In genomic region chr19:49443366-49444099, GRCh38 we compare ENCODE assay signal across 8 cellular contexts. TPM values are rescaled to one million over a fixed set of nuclear protein-coding genes. Genes with fewer than 3 reads are reported as not detected.
A peak's percentile ranks its signal among the peaks of the same experiment; 100 is the strongest.
DNase-seq lines count a peak whose midpoint lies in the region; ATAC-seq and TF ChIP-seq lines count a peak whose summit lies in the region.

No MANE protein-coding gene starts in this region.

- H2AFZ ChIP-seq in fibroblast of lung (ENCODE audit: low read length) = peak overlapping the region; percentile 83

- H3K36me3 Mint-ChIP-seq in activated T-helper 1 cell treated with anti-CD3 and anti-CD28 coated beads, Interleukin-12 subunit alpha, Interleukin-12 subunit beta, Interleukin-2, Interleukin-4 antibody, amounts not matched to agents 30 ng/mL and 10 ng/mL and 1 ng/mL, durations not matched to agents 14 hours and 24 hours and 36 hours (ENCODE audit: low read depth) = peaks cover 13% of the 10 kb centered on the region
- peaks cover 0 to 19% (median 5%) of the 10 kb centered on the region in 3 donors for H3K36me3 Mint-ChIP-seq in naive thymus-derived CD8-positive, alpha-beta T cell
- H3K36me3 Mint-ChIP-seq in stimulated activated memory B cell treated with anti-CD40 and anti-IgM and Interleukin-4, amounts not matched to agents 10 μg/mL and 1 μg/mL and 100 μg/mL, for 72 hours = peaks cover 21% of the 10 kb centered on the region

- POLR2A ChIA-PET in naive thymus-derived CD8-positive, alpha-beta T cell (lab: Charles Lee) = interaction anchor here (0.6 to 2.3 kb wide), 13 partner anchors 8 to 124 kb away, joined by 3 to 13 read pairs (median 4); partner anchors contain the start of genes ALDH16A1 and PIH1D1

- H3K9me3 ChIP-seq in fibroblast of lung (ENCODE audit: control insufficient read depth, insufficient read depth, low read depth, low read length) = no peaks in the 10 kb centered on the region

- peak overlapping the region; percentile 82 for H3K4me3 Mint-ChIP-seq in activated T-helper 1 cell treated with anti-CD3 and anti-CD28 coated beads, Interleukin-12 subunit alpha, Interleukin-12 subunit beta, Interleukin-2, Interleukin-4 antibody, amounts not matched to agents 30 ng/mL and 10 ng/mL and 1 ng/mL, durations not matched to agents 14 hours and 24 hours and 36 hours
- peak overlapping the region; percentile 77 to 90 (median 84) for H3K4me3 Mint-ChIP-seq in naive thymus-derived CD8-positive, alpha-beta T cell
- H3K4me3 Mint-ChIP-seq in stimulated activated memory B cell treated with anti-CD40 and anti-IgM and Interleukin-4, amounts not matched to agents 10 μg/mL and 1 μg/mL and 100 μg/mL, for 72 hours = peak overlapping the region; percentile 70

- peak; percentile 90 to 92 for ATAC-seq in naive thymus-derived CD8-positive, alpha-beta T cell
- peak; percentile 95 for ATAC-seq in stimulated activated memory B cell treated with anti-CD40 and anti-IgM and Interleukin-4, amounts not matched to agents 10 μg/mL and 1 μg/mL and 100 μg/mL, for 72 hours

- H3K27me3 Mint-ChIP-seq in activated T-helper 1 cell treated with anti-CD3 and anti-CD28 coated beads, Interleukin-12 subunit alpha, Interleukin-12 subunit beta, Interleukin-2, Interleukin-4 antibody, amounts not matched to agents 30 ng/mL and 10 ng/mL and 1 ng/mL, durations not matched to agents 14 hours and 24 hours and 36 hours (ENCODE audit: insufficient read depth) = peaks cover 37% of the 10 kb centered on the region
- H3K27me3 Mint-ChIP-seq in naive thymus-derived CD8-positive, alpha-beta T cell = peaks cover 30 to 44% (median 37%) of the 10 kb centered on the region in 5 donors
- peaks cover 46% of the 10 kb centered on the region for H3K27me3 Mint-ChIP-seq in stimulated activated memory B cell treated with anti-CD40 and anti-IgM and Interleukin-4, amounts not matched to agents 10 μg/mL and 1 μg/mL and 100 μg/mL, for 72 hours

- intact Hi-C loops in activated T-helper 1 cell treated with anti-CD3 and anti-CD28 coated beads, Interleukin-12 subunit alpha, Interleukin-12 subunit beta, Interleukin-2, Interleukin-4 antibody, amounts not matched to agents 30 ng/mL and 10 ng/mL and 1 ng/mL, durations not matched to agents 14 hours and 24 hours and 36 hours (cut with micrococcal nuclease) = loop anchor here (1.0 to 10.0 kb wide), 12 partner anchors 8 to 975 kb away; partner anchors contain the start of genes AP2A1, CYTH2, DKKL1 and PIH1D1

- H3K9me3 Mint-ChIP-seq in activated T-helper 1 cell treated with anti-CD3 and anti-CD28 coated beads, Interleukin-12 subunit alpha, Interleukin-12 subunit beta, Interleukin-2, Interleukin-4 antibody, amounts not matched to agents 30 ng/mL and 10 ng/mL and 1 ng/mL, durations not matched to agents 14 hours and 24 hours and 36 hours = no peaks in the 10 kb centered on the region
- H3K9me3 Mint-ChIP-seq in naive thymus-derived CD8-positive, alpha-beta T cell = no peaks in the 10 kb centered on the region
- H3K9me3 Mint-ChIP-seq in stimulated activated memory B cell treated with anti-CD40 and anti-IgM and Interleukin-4, amounts not matched to agents 10 μg/mL and 1 μg/mL and 100 μg/mL, for 72 hours = peaks cover 3% of the 10 kb centered on the region

- peak; percentile 94 for DNase-seq in EH (ENCODE audit: low read depth)
- DNase-seq in H4 (ENCODE audit: low spot score) = peak; percentile 98
- peak; percentile 94 for DNase-seq in LHCN-M2 (ENCODE audit: low read depth)
- DNase-seq in RKO (ENCODE audit: low spot score) = peak; percentile 96
- DNase-seq in activated T-helper 1 cell treated with anti-CD3 and anti-CD28 coated beads, Interleukin-12 subunit alpha, Interleukin-12 subunit beta, Interleukin-2, Interleukin-4 antibody, amounts not matched to agents 30 ng/mL and 10 ng/mL and 1 ng/mL, durations not matched to agents 14 hours and 24 hours and 36 hours (ENCODE audit: low spot score) = peak; percentile 90
- DNase-seq in fibroblast of lung (ENCODE audit: low read depth in 2 of 2) = peak; percentile 92 to 94
- DNase-seq in naive thymus-derived CD8-positive, alpha-beta T cell = peak; percentile 85 to 98 (median 92)

- H3K79me2 ChIP-seq in fibroblast of lung (ENCODE audit: control insufficient read depth, insufficient read depth, low read length) = no peaks in the 10 kb centered on the region

- H3K27me3 ChIP-seq in fibroblast of lung (ENCODE audit: control insufficient read depth, insufficient read depth, low read length) = peaks cover 34% of the 10 kb centered on the region

- H3K4me3 ChIP-seq in fibroblast of lung (replicated peaks in 1 of 4; ENCODE audit: control extremely low read depth in 1 of 4, insufficient read depth in 1 of 4, low read depth in 3 of 4, low read length in 4 of 4) = peak overlapping the region; percentile 61 to 71 (median 64)

- H4K20me1 ChIP-seq in fibroblast of lung (ENCODE audit: control insufficient read depth, extremely low read depth, insufficient read depth, low read length) = no peaks in the 10 kb centered on the region

- TF ChIP-seq CTCF in fibroblast of lung (conservative IDR thresholded peaks at IDR 0.05 in 1 of 2, IDR thresholded peaks at IDR 0.05 in 1 of 2; ENCODE audit: low read depth in 1 of 2, low read length in 2 of 2) = peak; percentile 74 to 84

- peaks cover 3% of the 10 kb centered on the region for H3K36me3 ChIP-seq in fibroblast of lung (ENCODE audit: control insufficient read depth, insufficient read depth, low read length)

- H3K4me1 ChIP-seq in fibroblast of lung (ENCODE audit: control insufficient read depth, extremely low read depth, insufficient read depth, low read length) = no peaks in the 10 kb centered on the region

- H3K4me2 ChIP-seq in fibroblast of lung (ENCODE audit: extremely low read depth, insufficient read depth, low read length) = peak overlapping the region; percentile 90

- H3K27ac Mint-ChIP-seq in activated T-helper 1 cell treated with anti-CD3 and anti-CD28 coated beads, Interleukin-12 subunit alpha, Interleukin-12 subunit beta, Interleukin-2, Interleukin-4 antibody, amounts not matched to agents 30 ng/mL and 10 ng/mL and 1 ng/mL, durations not matched to agents 14 hours and 24 hours and 36 hours = peak overlapping the region; percentile 88
- peak overlapping the region; percentile 8 to 96 (median 91) for H3K27ac Mint-ChIP-seq in naive thymus-derived CD8-positive, alpha-beta T cell
- H3K27ac Mint-ChIP-seq in stimulated activated memory B cell treated with anti-CD40 and anti-IgM and Interleukin-4, amounts not matched to agents 10 μg/mL and 1 μg/mL and 100 μg/mL, for 72 hours = peak overlapping the region; percentile 74

- peak overlapping the region; percentile 23 for H3K27ac ChIP-seq in fibroblast of lung (ENCODE audit: insufficient read depth, low read length)

- peaks cover 42% of the 10 kb centered on the region for H3K4me1 Mint-ChIP-seq in activated T-helper 1 cell treated with anti-CD3 and anti-CD28 coated beads, Interleukin-12 subunit alpha, Interleukin-12 subunit beta, Interleukin-2, Interleukin-4 antibody, amounts not matched to agents 30 ng/mL and 10 ng/mL and 1 ng/mL, durations not matched to agents 14 hours and 24 hours and 36 hours (ENCODE audit: low read depth)
- H3K4me1 Mint-ChIP-seq in naive thymus-derived CD8-positive, alpha-beta T cell = peaks cover 27 to 52% (median 44%) of the 10 kb centered on the region in 4 donors
- H3K4me1 Mint-ChIP-seq in stimulated activated memory B cell treated with anti-CD40 and anti-IgM and Interleukin-4, amounts not matched to agents 10 μg/mL and 1 μg/mL and 100 μg/mL, for 72 hours = peaks cover 43% of the 10 kb centered on the region

- peak overlapping the region; percentile 44 for H3K9ac ChIP-seq in fibroblast of lung (ENCODE audit: insufficient read depth, low read length)

RNA-seq across cellular contexts. Expression of gene SLC17A7, which starts 2.2 kb away (rescaled TPM):
- total RNA-seq in H4 (2014; rRNA removed; shearing (Covaris generic)) = 0.25 and 0.45 TPM in 2 replicates
- 0.46 TPM in 1 of 2 replicates, not detected in the other for total RNA-seq in LHCN-M2 (2014; rRNA removed)
- 0.18 TPM for polyA plus RNA-seq in LHCN-M2 (2012)
- total RNA-seq in activated T-helper 1 cell treated with anti-CD3 and anti-CD28 coated beads, Interleukin-12 subunit alpha, Interleukin-12 subunit beta, Interleukin-2, Interleukin-4 antibody, amounts not matched to agents 30 ng/mL and 10 ng/mL and 1 ng/mL, durations not matched to agents 14 hours and 24 hours and 36 hours = 0.16 TPM in 1 of 2 replicates, not detected in the other
- total RNA-seq in fibroblast of lung = 0.33 TPM in 1 of 2 replicates, not detected in the other
- polyA plus RNA-seq in fibroblast of lung = 0.06 and 0.08 TPM in 2 replicates
- polyA plus RNA-seq in fibroblast of lung (2012) = 0.10 TPM in 1 of 2 replicates, not detected in the other
- 1.0 TPM in 1 of 2 replicates, not detected in the other for polyA minus RNA-seq in fibroblast of lung (ENCODE audit: low replicate concordance)
- under 1 TPM; 0.27 to 0.73 TPM for total RNA-seq in naive thymus-derived CD8-positive, alpha-beta T cell
- polyA plus RNA-seq in naive thymus-derived CD8-positive, alpha-beta T cell = not detected

RNA-seq across cellular contexts. Expression of gene PIH1D1, which starts 8.1 kb away (rescaled TPM):
- total RNA-seq in H4 (2014; rRNA removed; shearing (Covaris generic)) = 99.2 and 113 TPM in 2 replicates
- 81.1 and 90.7 TPM in 2 replicates for total RNA-seq in LHCN-M2 (2014; rRNA removed)
- polyA plus RNA-seq in LHCN-M2 (2012) = 73.2 TPM
- 124 and 126 TPM in 2 replicates for total RNA-seq in activated T-helper 1 cell treated with anti-CD3 and anti-CD28 coated beads, Interleukin-12 subunit alpha, Interleukin-12 subunit beta, Interleukin-2, Interleukin-4 antibody, amounts not matched to agents 30 ng/mL and 10 ng/mL and 1 ng/mL, durations not matched to agents 14 hours and 24 hours and 36 hours
- total RNA-seq in fibroblast of lung = 94.5 and 110 TPM in 2 replicates
- polyA plus RNA-seq in fibroblast of lung = 42.5 and 53.8 TPM in 2 replicates
- polyA plus RNA-seq in fibroblast of lung (2012) = 40.5 and 59.5 TPM in 2 replicates
- 30.5 and 90.2 TPM in 2 replicates for polyA minus RNA-seq in fibroblast of lung (ENCODE audit: low replicate concordance)
- total RNA-seq in naive thymus-derived CD8-positive, alpha-beta T cell = 100 to 1,000 TPM; 157 to 179 TPM
- polyA plus RNA-seq in naive thymus-derived CD8-positive, alpha-beta T cell = 10 to 100 TPM; 85.3 to 88.9 (median 86.7) TPM

RNA-seq across cellular contexts. Expression of gene ALDH16A1, which starts 9.5 kb away (rescaled TPM):
- 17.0 and 25.7 TPM in 2 replicates for total RNA-seq in H4 (2014; rRNA removed; shearing (Covaris generic))
- total RNA-seq in LHCN-M2 (2014; rRNA removed) = 34.8 and 42.6 TPM in 2 replicates
- 15.0 TPM for polyA plus RNA-seq in LHCN-M2 (2012)
- total RNA-seq in activated T-helper 1 cell treated with anti-CD3 and anti-CD28 coated beads, Interleukin-12 subunit alpha, Interleukin-12 subunit beta, Interleukin-2, Interleukin-4 antibody, amounts not matched to agents 30 ng/mL and 10 ng/mL and 1 ng/mL, durations not matched to agents 14 hours and 24 hours and 36 hours = 23.1 and 24.5 TPM in 2 replicates
- total RNA-seq in fibroblast of lung = 13.9 and 24.9 TPM in 2 replicates
- 2.4 and 4.3 TPM in 2 replicates for polyA plus RNA-seq in fibroblast of lung
- polyA plus RNA-seq in fibroblast of lung (2012) = 7.1 and 14.6 TPM in 2 replicates
- 4.0 and 5.1 TPM in 2 replicates for polyA minus RNA-seq in fibroblast of lung (ENCODE audit: low replicate concordance)
- 10 to 100 TPM; 44.3 to 44.4 TPM for total RNA-seq in naive thymus-derived CD8-positive, alpha-beta T cell
- 10 to 100 TPM; 28.3 to 38.0 (median 30.1) TPM for polyA plus RNA-seq in naive thymus-derived CD8-positive, alpha-beta T cell

RNA-seq across cellular contexts. Expression of gene GFY, which starts 18.3 kb away (rescaled TPM):
- not detected in 2 replicates for total RNA-seq in H4 (2014; rRNA removed; shearing (Covaris generic))
- not detected in 2 replicates for total RNA-seq in LHCN-M2 (2014; rRNA removed)
- not detected for polyA plus RNA-seq in LHCN-M2 (2012)
- total RNA-seq in activated T-helper 1 cell treated with anti-CD3 and anti-CD28 coated beads, Interleukin-12 subunit alpha, Interleukin-12 subunit beta, Interleukin-2, Interleukin-4 antibody, amounts not matched to agents 30 ng/mL and 10 ng/mL and 1 ng/mL, durations not matched to agents 14 hours and 24 hours and 36 hours = not detected in 2 replicates
- not detected in 2 replicates for total RNA-seq in fibroblast of lung
- polyA plus RNA-seq in fibroblast of lung = not detected in 2 replicates
- not detected in 2 replicates for polyA plus RNA-seq in fibroblast of lung (2012)
- not detected in 2 replicates for polyA minus RNA-seq in fibroblast of lung (ENCODE audit: low replicate concordance)
- total RNA-seq in naive thymus-derived CD8-positive, alpha-beta T cell = not detected
- not detected for polyA plus RNA-seq in naive thymus-derived CD8-positive, alpha-beta T cell

RNA-seq across cellular contexts. Expression of gene PTH2, which starts 20.3 kb away (rescaled TPM):
- total RNA-seq in H4 (2014; rRNA removed; shearing (Covaris generic)) = not detected in 2 replicates
- total RNA-seq in LHCN-M2 (2014; rRNA removed) (not detected in 2 replicates), fibroblast of lung (not detected in 2 replicates)
- not detected for polyA plus RNA-seq in LHCN-M2 (2012)
- not detected in 2 replicates for total RNA-seq in activated T-helper 1 cell treated with anti-CD3 and anti-CD28 coated beads, Interleukin-12 subunit alpha, Interleukin-12 subunit beta, Interleukin-2, Interleukin-4 antibody, amounts not matched to agents 30 ng/mL and 10 ng/mL and 1 ng/mL, durations not matched to agents 14 hours and 24 hours and 36 hours
- polyA plus RNA-seq in fibroblast of lung = not detected in 2 replicates
- not detected in 2 replicates for polyA plus RNA-seq in fibroblast of lung (2012)
- not detected in 2 replicates for polyA minus RNA-seq in fibroblast of lung (ENCODE audit: low replicate concordance)
- not detected for total RNA-seq in naive thymus-derived CD8-positive, alpha-beta T cell
- polyA plus RNA-seq in naive thymus-derived CD8-positive, alpha-beta T cell = not detected

Comparison
In these comparisons a context has a peak if more than half of its experiments do, and no peak if none do; other contexts are left out.
1. Peak in every context shown above with its lines: DNase-seq, ATAC-seq, H3K4me3 ChIP-seq and H3K27ac ChIP-seq.